In genomic region chr13:89486065-89486464, GRCh38 we compare ENCODE assay signal across 25 cellular contexts.
"Had no signal": no experiment of that assay in that cellular context is flagged by ENCODE, and none has a peak within 500 bp of the region (broad histone marks: within the 10 kb centered on the region; RNA-seq: fewer than 3 reads in every experiment).

No MANE protein-coding gene starts in this region.

- ATAC-seq: activated CD4-positive, alpha-beta T cell treated with anti-CD3 and anti-CD28 coated beads for 36 hours; activated CD8-positive, alpha-beta memory T cell treated with anti-CD3 and anti-CD28 coated beads, Interleukin-2, amount 10 ng/mL, durations not matched to agents 7 days and 5 days; activated CD8-positive, alpha-beta T cell treated with anti-CD3 and anti-CD28 coated beads, Interleukin-2, amount 10 ng/mL, durations not matched to agents 7 days and 5 days; activated naive CD8-positive, alpha-beta T cell treated with anti-CD3 and anti-CD28 coated beads, Interleukin-2, amount 50 U/mL, for 24 hours; esophagus mucosa had no signal

- DNase-seq: activated CD4-positive, alpha-beta memory T cell treated with anti-CD3 and anti-CD28 coated beads for 36 hours; activated CD4-positive, alpha-beta T cell treated with anti-CD3 and anti-CD28 coated beads for 36 hours; activated CD4-positive, alpha-beta T cell treated with anti-CD3 and anti-CD28 coated beads, Interleukin-2, amount 10 ng/mL, durations not matched to agents 24 days and 14 days; activated CD4-positive, CD25-positive, alpha-beta regulatory T cell; activated CD4-positive, CD25-positive, alpha-beta regulatory T cell treated with anti-CD3 and anti-CD28 coated beads, Interleukin-2, amount 50 U/mL, for 72 hours; activated CD8-positive, alpha-beta memory T cell treated with anti-CD3 and anti-CD28 coated beads, Interleukin-2, amount 10 ng/mL, durations not matched to agents 7 days and 5 days; activated CD8-positive, alpha-beta memory T cell treated with anti-CD3 and anti-CD28 coated beads, Interleukin-2, amount 50 U/mL, for 4 hours; activated CD8-positive, alpha-beta T cell treated with anti-CD3 and anti-CD28 coated beads, Interleukin-2, amount 10 ng/mL, durations not matched to agents 7 days and 5 days; activated effector memory CD4-positive, alpha-beta T cell treated with anti-CD3 and anti-CD28 coated beads, Interleukin-2, amount 50 U/mL, for 16 hours; activated naive CD4-positive, alpha-beta T cell treated with anti-CD3 and anti-CD28 coated beads for 36 hours; activated naive CD8-positive, alpha-beta T cell treated with anti-CD3 and anti-CD28 coated beads for 36 hours; activated naive CD8-positive, alpha-beta T cell treated with anti-CD3 and anti-CD28 coated beads, Interleukin-2, amount 50 U/mL, for 24 hours; activated T-cell treated with anti-CD3 and anti-CD28 coated beads, Interleukin-2, amount 50 U/mL, for 1 hour; activated T-cell treated with anti-CD3 and anti-CD28 coated beads, Interleukin-2, amount 50 U/mL, for 48 hours; adrenal gland; brain microvascular endothelial cell; dorsolateral prefrontal cortex; effector memory CD4-positive, alpha-beta T cell; endodermal cell; foreskin fibroblast; head of caudate nucleus; hippocampal formation had no signal

- FAIRE-seq: bronchial epithelial cell, frontal cortex had no signal
